18 cellular contexts compared by ENCODE assay signal in the genomic region with DNA sequence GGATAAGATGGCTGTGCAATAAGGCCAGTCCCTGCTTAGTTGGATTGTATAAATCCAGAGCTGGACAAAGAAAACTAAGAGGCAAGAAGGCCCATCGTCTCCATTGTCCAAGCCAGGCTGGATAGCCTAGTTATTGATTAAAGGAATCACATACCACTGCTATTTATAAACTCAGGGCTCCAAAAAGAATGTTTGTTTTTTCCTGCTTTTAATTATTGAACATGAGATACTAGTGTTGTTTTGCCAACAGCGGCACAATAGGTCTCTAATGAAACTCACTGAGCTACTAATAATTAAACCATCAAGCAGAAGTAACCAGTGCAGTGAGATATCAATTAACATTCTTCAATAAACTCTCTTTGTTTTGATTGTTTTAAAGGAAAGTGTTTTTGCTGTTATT.
DNase-seq lines count a peak whose midpoint lies in the region; ATAC-seq and TF ChIP-seq lines count a peak whose summit lies in the region.
"Had no signal": no experiment of that assay in that cellular context is flagged by ENCODE, and none has a peak within 500 bp of the region (broad histone marks: within the 10 kb centered on the region; RNA-seq: fewer than 3 reads in every experiment).

No MANE protein-coding gene starts in this region.

- peak; percentile 63 for ATAC-seq in body of pancreas
- ATAC-seq: CD8-positive, alpha-beta T cell had no signal

- intact Hi-C loops in body of pancreas (cut with DNase I), result no loop called here

- 24 to 25% methylated on average over 2 of the region's 2 CpGs for WGBS in body of pancreas, 2 donors

- H3K27ac ChIP-seq in body of pancreas, result peak overlapping the region in 2 of 4 donors; percentile 10 to 36
- H3K27ac ChIP-seq in WERI-Rb-1, result no peak overlapping the region
- H3K27ac ChIP-seq: 22Rv1, BLaER1, C4-2B had no signal

- no peak for DNase-seq in body of pancreas
- peak; percentile 43 for DNase-seq in kidney glomerular epithelial cell (lab: John Stamatoyannopoulos, UW)
- DNase-seq in mucosa of gallbladder (ENCODE audit: low spot score), result peak; percentile 23
- peak; percentile 93 for DNase-seq in renal cortical epithelial cell (ENCODE audit: low read depth)
- DNase-seq in WERI-Rb-1, result no peak
- no peak for DNase-seq in hippocampal formation (lab: John Stamatoyannopoulos, UW)
- no peak for DNase-seq in NCI-H82 treated with DMSO at 0.1 percent for 48 hours (lab: John Stamatoyannopoulos, UW; ENCODE audit: unreplicated experiment)
- DNase-seq: Caco-2; CD4-positive, CD25-positive, alpha-beta regulatory T cell; CD8-positive, alpha-beta T cell; DMS153; DND-41; GOT3; HFFc6 had no signal

- H3K9me3 ChIP-seq in body of pancreas (peaks cover 0 to 7% (median 0%) of the 10 kb centered on the region in 3 donors), WERI-Rb-1 (ENCODE audit: severe bottlenecking) (no peaks in the 10 kb centered on the region)
- H3K9me3 ChIP-seq: HAP-1 had no signal

- H3K4me3 ChIP-seq in body of pancreas, result no peak overlapping the region
- no peak overlapping the region for H3K4me3 ChIP-seq in WERI-Rb-1 (ENCODE audit: low read depth, low read length)
- H3K4me3 ChIP-seq: BLaER1, HAP-1 had no signal

- peaks cover 13% of the 10 kb centered on the region for H3K4me1 ChIP-seq in body of pancreas
- H3K4me1 ChIP-seq: BLaER1, Caco-2, HAP-1 had no signal

- H3K27me3 ChIP-seq in body of pancreas (no peaks in the 10 kb centered on the region), WERI-Rb-1 (ENCODE audit: insufficient read depth, low read depth, severe bottlenecking) (peaks cover 21% of the 10 kb centered on the region)
- H3K27me3 ChIP-seq: BLaER1 had no signal

- no peak for TF ChIP-seq POLR2A in body of pancreas (IDR thresholded peaks at IDR 0.05)

- no peaks in the 10 kb centered on the region for H3K36me3 ChIP-seq in body of pancreas (replicated peaks in 1 of 2; ENCODE audit: insufficient read depth in 1 of 2, low read depth in 2 of 2)
- H3K36me3 ChIP-seq in WERI-Rb-1, result no peaks in the 10 kb centered on the region
- H3K36me3 ChIP-seq: BLaER1, HAP-1 had no signal

- TF ChIP-seq CTCF in body of pancreas (IDR thresholded peaks at IDR 0.05) (no peak), WERI-Rb-1 (IDR thresholded peaks at IDR 0.05; ENCODE audit: low read depth, low read length) (no peak)

Comparison
In these comparisons a context has a peak if more than half of its experiments do, and no peak if none do; other contexts are left out.
1. DNase-seq: peak in kidney glomerular epithelial cell (single experiment), mucosa of gallbladder (single experiment) and renal cortical epithelial cell (single experiment); none in body of pancreas (0 of 4), WERI-Rb-1 (single experiment), hippocampal formation (0 of 2) and NCI-H82 treated with DMSO at 0.1 percent for 48 hours (single experiment).